11 cellular contexts compared by ENCODE assay signal in genomic region chr2:36539631-36540030, GRCh38. TPM values are rescaled to one million over a fixed set of nuclear protein-coding genes. Genes with fewer than 3 reads are reported as not detected.
A peak's percentile ranks its signal among the peaks of the same experiment; 100 is the strongest.
DNase-seq lines count a peak whose midpoint lies in the region; ATAC-seq and TF ChIP-seq lines count a peak whose summit lies in the region.
"Had no signal": no experiment of that assay in that cellular context is flagged by ENCODE, and none has a peak within 500 bp of the region (broad histone marks: within the 10 kb centered on the region; RNA-seq: fewer than 3 reads in every experiment).

No MANE protein-coding gene starts in this region.

- H3K4me2 ChIP-seq in osteoblast (ENCODE audit: insufficient read depth, low read length): peak overlapping the region; percentile 22

- no peak for TF ChIP-seq CTCF in osteoblast (IDR thresholded peaks at IDR 0.05; ENCODE audit: extremely low read depth, low read depth, low read length)

- H3K36me3 ChIP-seq in osteoblast (ENCODE audit: insufficient read depth, low read length): peaks cover 94% of the 10 kb centered on the region
- H3K36me3 ChIP-seq in H7 (replicated peaks; ENCODE audit: control insufficient read depth, insufficient read depth, low read length): peaks cover 5% of the 10 kb centered on the region

- H3K4me3 ChIP-seq in osteoblast (ENCODE audit: insufficient read depth, low read length) (no peak overlapping the region), H7 (ENCODE audit: insufficient read depth, low read depth, low read length) (no peak overlapping the region)
- H3K4me3 ChIP-seq: sigmoid colon had no signal

- DNase-seq in HK-2 (ENCODE audit: unreplicated experiment) (peak; percentile 40), osteoblast (ENCODE audit: insufficient read length, low spot score, missing footprints) (peak; percentile 17), NCI-H1930 (lab: John Stamatoyannopoulos, UW) (no peak), Right ventricle myocardium superior (no peak), H7 (no peak), NCI-H146 (lab: John Stamatoyannopoulos, UW) (no peak)
- DNase-seq: GF-D8, NCI-H748 treated with DMSO at 0.1 percent for 48 hours, sigmoid colon had no signal

- peaks cover 48% of the 10 kb centered on the region for H3K4me1 ChIP-seq in osteoblast (ENCODE audit: insufficient read depth, low read length)

- H3K27ac ChIP-seq in osteoblast (ENCODE audit: low read depth, low read length): peak overlapping the region; percentile 60
- H3K27ac ChIP-seq: sigmoid colon had no signal

- no peaks in the 10 kb centered on the region for H4K20me1 ChIP-seq in osteoblast (ENCODE audit: insufficient read depth, low read length)

- peak; percentile 76 for ATAC-seq in GM19023 (IDR thresholded peaks at IDR 0.05; ENCODE audit: unreplicated experiment)
- peak; percentile 70 for ATAC-seq in HG02642 (IDR thresholded peaks at IDR 0.05; ENCODE audit: poor library complexity, unreplicated experiment)
- no peak for ATAC-seq in Right ventricle myocardium superior (ENCODE audit: poor library complexity)

- H3K9me3 ChIP-seq in osteoblast (ENCODE audit: low read depth, low read length): no peaks in the 10 kb centered on the region
- H3K9me3 ChIP-seq: sigmoid colon had no signal

- H3K27me3 ChIP-seq in osteoblast (ENCODE audit: insufficient read depth, low read length) (no peaks in the 10 kb centered on the region), H7 (ENCODE audit: control insufficient read depth, insufficient read depth, low read length) (no peaks in the 10 kb centered on the region)
- H3K27me3 ChIP-seq: sigmoid colon had no signal

- H3K79me2 ChIP-seq in osteoblast (ENCODE audit: insufficient read depth, low read length): peaks cover 2% of the 10 kb centered on the region

- H2AFZ ChIP-seq in osteoblast (ENCODE audit: low read length): no peak overlapping the region

- intact Hi-C loops in Right ventricle myocardium superior (cut with DNase I): no loop called here

RNA-seq across cellular contexts. Expression of gene FEZ2, which starts 58.3 kb away (rescaled TPM):
- total RNA-seq in osteoblast (51.3 and 62.6 TPM in 2 replicates), Right ventricle myocardium superior (38.3 TPM)
- 16.9 and 22.7 TPM in 2 replicates for total RNA-seq in H7 (2014; rRNA removed; shearing (Covaris generic))

Comparison
In these comparisons a context has a peak if more than half of its experiments do, and no peak if none do; other contexts are left out.
1. DNase-seq: peak in HK-2 (single experiment) and osteoblast (single experiment); none in NCI-H1930 (0 of 2), Right ventricle myocardium superior (single experiment), H7 (single experiment) and NCI-H146 (single experiment).